ENCODE assay signal across 8 cellular contexts in the genomic region with DNA sequence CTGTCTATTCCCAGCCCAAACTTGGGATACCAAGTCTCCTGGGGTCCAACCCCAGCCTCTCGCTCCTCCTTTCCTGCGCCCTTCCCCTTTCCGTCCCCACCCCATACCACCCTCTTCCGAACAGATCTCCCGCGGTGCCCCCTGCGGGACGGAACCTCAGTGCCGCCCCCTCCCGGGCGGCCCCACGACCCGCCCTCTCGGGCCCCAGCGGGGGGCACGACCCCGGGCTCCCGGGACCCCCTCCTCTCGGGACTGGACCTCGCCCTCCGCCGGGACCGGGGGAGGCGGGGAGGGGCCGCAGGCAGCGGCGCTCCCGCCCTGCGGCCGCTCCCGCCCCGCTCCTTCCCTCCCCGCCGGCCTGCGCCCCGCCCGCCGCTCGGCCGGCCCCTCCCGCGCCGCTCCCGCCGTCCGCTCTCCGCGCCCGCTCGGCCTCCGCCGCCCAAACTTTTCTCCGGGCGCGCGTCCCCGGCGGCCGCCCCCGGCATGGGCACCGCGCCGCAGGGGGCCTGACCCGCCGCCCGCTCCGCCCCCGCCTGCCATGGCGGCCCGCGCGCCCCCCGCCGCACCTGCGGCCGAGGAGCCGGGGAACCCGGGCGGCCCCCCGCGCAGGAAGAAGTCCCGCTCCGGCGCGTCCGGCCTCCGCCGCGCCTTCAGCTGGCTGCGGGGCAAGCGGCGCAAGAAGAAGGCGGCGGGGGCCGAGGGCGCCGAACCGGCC. TPM values are rescaled to one million over a fixed set of nuclear protein-coding genes. Genes with fewer than 3 reads are reported as not detected.
A peak's percentile ranks its signal among the peaks of the same experiment; 100 is the strongest.
DNase-seq lines count a peak whose midpoint lies in the region; TF ChIP-seq lines count a peak whose summit lies in the region.

No MANE protein-coding gene starts in this region.

- H3K4me3 ChIP-seq in OCI-LY3 (ENCODE audit: low read length) = peak overlapping the region; percentile 68
- H3K4me3 ChIP-seq in endocrine pancreas (ENCODE audit: control insufficient read depth, insufficient read depth, low read length) = peak overlapping the region; percentile 68
- peak overlapping the region; percentile 87 to 90 for H3K4me3 ChIP-seq in mucosa of rectum (ENCODE audit: low read length in 2 of 2)

- H3K4me2 ChIP-seq in OCI-LY3 (ENCODE audit: low read length) = peak overlapping the region; percentile 53

- H3K36me3 ChIP-seq in OCI-LY3 (replicated peaks; ENCODE audit: low read depth, low read length) (no peaks in the 10 kb centered on the region), endocrine pancreas (ENCODE audit: control insufficient read depth, insufficient read depth, low read length) (no peaks in the 10 kb centered on the region), mucosa of rectum (ENCODE audit: control insufficient read depth in 2 of 2, insufficient read depth in 2 of 2, low read length in 2 of 2) (peaks cover 4 to 12% of the 10 kb centered on the region in 2 donors)

- no peak overlapping the region; the same call in 1 of the 2 replicates for H3K9ac ChIP-seq in OCI-LY3 (ENCODE audit: low read length)
- H3K9ac ChIP-seq in endocrine pancreas (ENCODE audit: control insufficient read depth, insufficient read depth, low read length) = peak overlapping the region; percentile 75
- peak overlapping the region; percentile 93 to 100 for H3K9ac ChIP-seq in mucosa of rectum (ENCODE audit: low read depth in 1 of 2, low read length in 2 of 2)

- H3K27ac ChIP-seq in OCI-LY3 (ENCODE audit: low read length) (no peak overlapping the region), mucosa of rectum (ENCODE audit: low read depth in 2 of 2, low read length in 2 of 2) (peak overlapping the region; percentile 97 to 100)

- H3K9me3 ChIP-seq in OCI-LY3 (ENCODE audit: insufficient read depth, low read length) = no peaks in the 10 kb centered on the region
- no peaks in the 10 kb centered on the region for H3K9me3 ChIP-seq in endocrine pancreas (ENCODE audit: control insufficient read depth, low read length)
- H3K9me3 ChIP-seq in mucosa of rectum (ENCODE audit: control insufficient read depth in 2 of 2, low read length in 2 of 2) = no peaks in the 10 kb centered on the region

- peak; percentile 9 for DNase-seq in NCI-H1694 treated with DMSO at 0.1 percent for 48 hours (lab: John Stamatoyannopoulos, UW)
- no peak for DNase-seq in NCI-H1694 (lab: John Stamatoyannopoulos, UW)
- DNase-seq in A172 (ENCODE audit: low spot score) = no peak
- DNase-seq in stimulated activated CD4-positive, alpha-beta T cell treated with anti-CD3 and anti-CD28 coated beads, Interleukin-4, amount 100 ng/mL, for 1 hour = no peak
- no peak for DNase-seq in RKO (ENCODE audit: low spot score)

- 0 out of 2 replicates have a peak, but pooled peaks have one; percentile 11 for TF ChIP-seq CTCF in OCI-LY3 (IDR thresholded peaks at IDR 0.05; ENCODE audit: low read depth, low read length)

- H2AFZ ChIP-seq in OCI-LY3 (ENCODE audit: low read depth, low read length) = no peak overlapping the region

- no peaks in the 10 kb centered on the region for H4K20me1 ChIP-seq in OCI-LY3 (ENCODE audit: insufficient read depth, low read length)

- H3K4me1 ChIP-seq in OCI-LY3 (ENCODE audit: low read length) = peaks cover 8% of the 10 kb centered on the region
- H3K4me1 ChIP-seq in endocrine pancreas (ENCODE audit: control insufficient read depth, insufficient read depth, low read length) = no peaks in the 10 kb centered on the region
- peaks cover 38 to 42% of the 10 kb centered on the region in 2 donors for H3K4me1 ChIP-seq in mucosa of rectum (ENCODE audit: control insufficient read depth in 2 of 2, insufficient read depth in 2 of 2, low read length in 2 of 2)

- H3K79me2 ChIP-seq in OCI-LY3 (ENCODE audit: low read length) = no peaks in the 10 kb centered on the region

- no peaks in the 10 kb centered on the region for H3K27me3 ChIP-seq in OCI-LY3 (ENCODE audit: low read depth, low read length)
- H3K27me3 ChIP-seq in endocrine pancreas (ENCODE audit: control insufficient read depth, insufficient read depth, low read length) = no peaks in the 10 kb centered on the region
- no peaks in the 10 kb centered on the region for H3K27me3 ChIP-seq in mucosa of rectum (ENCODE audit: control insufficient read depth in 2 of 2, insufficient read depth in 2 of 2, low read length in 2 of 2)

RNA-seq across cellular contexts. Expression of gene SYNC, which starts 39.0 kb away (rescaled TPM):
- total RNA-seq in A172 (2014; rRNA removed; shearing (Covaris generic)) = 39.9 and 51.3 TPM in 2 replicates
